13 cellular contexts compared by ENCODE assay signal in the genomic region with DNA sequence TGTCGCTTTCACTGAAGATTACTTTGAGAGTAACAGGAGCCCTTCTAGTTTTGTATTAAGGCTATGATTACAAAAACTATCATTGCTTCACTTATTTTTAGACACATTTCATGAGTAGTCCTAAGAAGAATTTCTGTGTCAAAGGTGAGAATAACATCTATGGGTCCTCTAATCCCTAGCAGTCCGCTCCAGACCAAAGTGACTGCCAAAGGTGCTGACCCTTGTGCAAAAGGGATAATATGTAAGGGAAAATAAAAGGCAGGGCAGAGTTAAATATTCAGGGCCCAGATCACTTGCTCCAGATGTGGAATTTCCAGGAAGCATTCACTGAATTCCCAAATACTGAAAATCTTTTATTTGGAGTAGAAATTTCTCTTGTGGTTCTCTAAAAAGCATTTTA. TPM values are rescaled to one million over a fixed set of nuclear protein-coding genes. Genes with fewer than 3 reads are reported as not detected.
DNase-seq lines count a peak whose midpoint lies in the region; ATAC-seq and TF ChIP-seq lines count a peak whose summit lies in the region.
"Had no signal": no experiment of that assay in that cellular context is flagged by ENCODE, and none has a peak within 500 bp of the region (broad histone marks: within the 10 kb centered on the region; RNA-seq: fewer than 3 reads in every experiment).

No MANE protein-coding gene starts in this region.

- TF ChIP-seq EP300 in esophagus muscularis mucosa (IDR thresholded peaks at IDR 0.05): peak; percentile 8

- H3K4me2 ChIP-seq in mammary epithelial cell (ENCODE audit: insufficient read depth, low read depth, low read length): no peak overlapping the region

- no peak overlapping the region for H3K4me3 Mint-ChIP-seq in MCF 10A (ENCODE audit: unreplicated experiment)
- no peak overlapping the region for H3K4me3 Mint-ChIP-seq in T-cell

- H3K36me3 ChIP-seq in mammary epithelial cell (ENCODE audit: insufficient read depth, low read length): no peaks in the 10 kb centered on the region
- H3K36me3 ChIP-seq in esophagus muscularis mucosa: peaks cover 0 to 7% (median 3%) of the 10 kb centered on the region in 4 donors
- H3K36me3 ChIP-seq in vagina: peaks cover 0 to 7% of the 10 kb centered on the region in 2 donors
- H3K36me3 ChIP-seq: suprapubic skin had no signal

- H3K36me3 Mint-ChIP-seq in MCF 10A (ENCODE audit: insufficient read depth, unreplicated experiment) (no peaks in the 10 kb centered on the region), T-cell (no peaks in the 10 kb centered on the region)

- H3K9me3 Mint-ChIP-seq in MCF 10A (ENCODE audit: unreplicated experiment) (no peaks in the 10 kb centered on the region), T-cell (peaks cover 0 to 5% (median 0%) of the 10 kb centered on the region in 3 donors)
- H3K9me3 Mint-ChIP-seq: activated T-helper 2 cell treated with anti-CD3 and anti-CD28 coated beads, Interferon-gamma antibody, Interleukin-2, Interleukin-4, amounts not matched to agents 10 μg/mL and 5 μg/mL and 100 μg/mL, durations not matched to agents 14 hours and 24 hours and 36 hours had no signal

- H3K9me3 ChIP-seq in mammary epithelial cell (replicated peaks; ENCODE audit: insufficient read depth, low read length) (no peaks in the 10 kb centered on the region), esophagus muscularis mucosa (no peaks in the 10 kb centered on the region), vagina (no peaks in the 10 kb centered on the region)
- H3K9me3 ChIP-seq: suprapubic skin had no signal

- dilution Hi-C loops in mammary epithelial cell (cut with HindIII; ENCODE audit: low sequenced_read_pairs): no loop called here

- in situ Hi-C loops in mammary epithelial cell (cut with MboI; ENCODE audit: low sequenced_read_pairs in 2 of 2): no loop called here

- POLR2A ChIA-PET in MCF 10A (lab: Yijun Ruan, JAX) (no interaction called here), T-cell (lab: Charles Lee) (no interaction called here)

- H3K27ac ChIP-seq in mammary epithelial cell (ENCODE audit: insufficient read depth, low read depth, low read length) (no peak overlapping the region), esophagus muscularis mucosa (replicated peaks in 1 of 4) (peak overlapping the region; percentile 58 to 74 (median 68)), vagina (peak overlapping the region; percentile 46)
- H3K27ac ChIP-seq: 22Rv1, suprapubic skin, VCaP had no signal

- H3K79me2 ChIP-seq in mammary epithelial cell (ENCODE audit: insufficient read depth, low read length): no peaks in the 10 kb centered on the region

- intact Hi-C loops in MCF 10A (cut with micrococcal nuclease): no loop called here
- intact Hi-C loops in mammary epithelial cell (cut with micrococcal nuclease): no loop called here
- intact Hi-C loops in esophagus muscularis mucosa (cut with DNase I): no loop called here
- intact Hi-C loops in vagina (cut with DNase I): no loop called here

- H3K27me3 Mint-ChIP-seq in MCF 10A (ENCODE audit: insufficient read depth, unreplicated experiment) (no peaks in the 10 kb centered on the region), T-cell (peaks cover 3 to 11% of the 10 kb centered on the region in 2 donors)

- no peak for TF ChIP-seq CTCF in MCF 10A (IDR thresholded peaks at IDR 0.05; ENCODE audit: unreplicated experiment)
- TF ChIP-seq CTCF in mammary epithelial cell (conservative IDR thresholded peaks at IDR 0.05 in 1 of 2, IDR thresholded peaks at IDR 0.05 in 1 of 2; ENCODE audit: extremely low read depth in 1 of 2, insufficient read depth in 1 of 2, low read depth in 1 of 2, low read length in 2 of 2): no peak
- TF ChIP-seq CTCF in esophagus muscularis mucosa (IDR thresholded peaks at IDR 0.05): no peak
- TF ChIP-seq CTCF in vagina (IDR thresholded peaks at IDR 0.05): no peak

- H3K27ac Mint-ChIP-seq in MCF 10A (ENCODE audit: low read depth, unreplicated experiment): no peak overlapping the region
- H3K27ac Mint-ChIP-seq in T-cell: no peak overlapping the region
- H3K27ac Mint-ChIP-seq: activated T-helper 2 cell treated with anti-CD3 and anti-CD28 coated beads, Interferon-gamma antibody, Interleukin-2, Interleukin-4, amounts not matched to agents 10 μg/mL and 5 μg/mL and 100 μg/mL, durations not matched to agents 14 hours and 24 hours and 36 hours had no signal

- CTCF ChIA-PET in MCF 10A (lab: Yijun Ruan, JAX) (interaction anchor here (0.7 kb wide), 1 partner anchor 9 kb away, joined by 3 read pairs; no protein-coding TSS in a partner anchor), mammary epithelial cell (lab: Charles Lee; ENCODE audit: low non-redundant PET) (interaction anchor here (0.6 kb wide), 1 partner anchor 1450 kb away, joined by 4 read pairs; no protein-coding TSS in a partner anchor), T-cell (lab: Charles Lee) (no interaction called here)

- ATAC-seq in HG03045 (IDR thresholded peaks at IDR 0.05; ENCODE audit: unreplicated experiment) (no peak), T-cell (replicated peaks in 1 of 4) (no peak)

- no peaks in the 10 kb centered on the region for H3K4me1 Mint-ChIP-seq in MCF 10A (ENCODE audit: insufficient read depth, unreplicated experiment)
- H3K4me1 Mint-ChIP-seq in T-cell: peaks cover 11% of the 10 kb centered on the region in 3 donors

- H3K4me1 ChIP-seq in mammary epithelial cell (ENCODE audit: insufficient read depth, low read length): peaks cover 4% of the 10 kb centered on the region
- peaks cover 56 to 69% (median 68%) of the 10 kb centered on the region in 4 donors for H3K4me1 ChIP-seq in esophagus muscularis mucosa
- H3K4me1 ChIP-seq in vagina: peaks cover 10% of the 10 kb centered on the region
- H3K4me1 ChIP-seq: suprapubic skin had no signal

- peak; percentile 32 for DNase-seq in MCF 10A (ENCODE audit: unreplicated experiment)
- no peak for DNase-seq in mammary epithelial cell
- DNase-seq in esophagus muscularis mucosa (ENCODE audit: extremely low spot score): peak; percentile 93
- peak; percentile 54 for DNase-seq in mucosa of gallbladder (ENCODE audit: low spot score)
- DNase-seq in vagina (ENCODE audit: extremely low spot score in 2 of 2): no peak
- no peak for DNase-seq in amygdala (lab: John Stamatoyannopoulos, UW)
- DNase-seq in T-cell: no peak
- DNase-seq: NCI-H1694 treated with DMSO at 0.1 percent for 48 hours had no signal

- H3K9ac ChIP-seq in mammary epithelial cell (ENCODE audit: insufficient read depth, low read length): no peak overlapping the region

- no peaks in the 10 kb centered on the region for H3K27me3 ChIP-seq in mammary epithelial cell (ENCODE audit: insufficient read depth, low read length)
- no peaks in the 10 kb centered on the region for H3K27me3 ChIP-seq in esophagus muscularis mucosa
- no peaks in the 10 kb centered on the region for H3K27me3 ChIP-seq in vagina
- H3K27me3 ChIP-seq: suprapubic skin had no signal

- TF ChIP-seq POLR2A in esophagus muscularis mucosa (IDR thresholded peaks at IDR 0.05; ENCODE audit: low read depth): no peak
- TF ChIP-seq POLR2A in vagina (IDR thresholded peaks at IDR 0.05): no peak

- 82% methylated on average over 2 of the region's 2 CpGs for WGBS in mammary epithelial cell (ENCODE audit: low coverage, missing lambda C conversion rate)
- 40% methylated on average over 2 of the region's 2 CpGs for WGBS in esophagus muscularis mucosa

- BruUV-seq in MCF 10A (replicated peaks; lab: Mats Ljungman, UMichigan): no TSS peak
- BruUV-seq in mammary epithelial cell (replicated peaks; lab: Mats Ljungman, UMichigan): no TSS peak

- no peaks in the 10 kb centered on the region for H4K20me1 ChIP-seq in mammary epithelial cell (ENCODE audit: insufficient read depth, low read length)

- H3K4me3 ChIP-seq in mammary epithelial cell (replicated peaks in 1 of 3; ENCODE audit: insufficient read depth in 1 of 3, low read depth in 2 of 3, low read length in 3 of 3) (no peak overlapping the region), esophagus muscularis mucosa (no peak overlapping the region), vagina (no peak overlapping the region)
- H3K4me3 ChIP-seq: suprapubic skin had no signal

- H2AFZ ChIP-seq in mammary epithelial cell (ENCODE audit: low read depth, low read length): no peak overlapping the region

RNA-seq across cellular contexts. Expression of a gene that starts 29.3 kb away (rescaled TPM):
- 0.70 and 1.5 TPM in 2 replicates for total RNA-seq in MCF 10A (2022)
- 1 to 10 TPM; 3.4 to 6.5 TPM for total RNA-seq in mammary epithelial cell
- polyA plus RNA-seq in mammary epithelial cell: 2.4 TPM
- polyA minus RNA-seq in mammary epithelial cell: 0.83 TPM
- 10 to 100 TPM; 16.7 to 39.2 (median 20.1) TPM for total RNA-seq in esophagus muscularis mucosa
- total RNA-seq in mucosa of gallbladder: 16.8 TPM
- total RNA-seq in vagina: 11.0 TPM
- under 1 TPM in 4 of 5 donors, not detected in 1; 0.09 to 0.75 (median 0.34) TPM for total RNA-seq in T-cell

Comparison
In these comparisons a context has a peak if more than half of its experiments do, and no peak if none do; other contexts are left out.
1. DNase-seq: peak in MCF 10A (single experiment), esophagus muscularis mucosa (single experiment) and mucosa of gallbladder (single experiment); none in mammary epithelial cell (single experiment), vagina (0 of 2), amygdala (0 of 56) and T-cell (0 of 34).
2. CTCF ChIA-PET loops: an anchor here in MCF 10A (0.7 kb wide) and mammary epithelial cell (0.6 kb wide); none called in T-cell.